ENCODE assay signal across 13 cellular contexts in the genomic region with DNA sequence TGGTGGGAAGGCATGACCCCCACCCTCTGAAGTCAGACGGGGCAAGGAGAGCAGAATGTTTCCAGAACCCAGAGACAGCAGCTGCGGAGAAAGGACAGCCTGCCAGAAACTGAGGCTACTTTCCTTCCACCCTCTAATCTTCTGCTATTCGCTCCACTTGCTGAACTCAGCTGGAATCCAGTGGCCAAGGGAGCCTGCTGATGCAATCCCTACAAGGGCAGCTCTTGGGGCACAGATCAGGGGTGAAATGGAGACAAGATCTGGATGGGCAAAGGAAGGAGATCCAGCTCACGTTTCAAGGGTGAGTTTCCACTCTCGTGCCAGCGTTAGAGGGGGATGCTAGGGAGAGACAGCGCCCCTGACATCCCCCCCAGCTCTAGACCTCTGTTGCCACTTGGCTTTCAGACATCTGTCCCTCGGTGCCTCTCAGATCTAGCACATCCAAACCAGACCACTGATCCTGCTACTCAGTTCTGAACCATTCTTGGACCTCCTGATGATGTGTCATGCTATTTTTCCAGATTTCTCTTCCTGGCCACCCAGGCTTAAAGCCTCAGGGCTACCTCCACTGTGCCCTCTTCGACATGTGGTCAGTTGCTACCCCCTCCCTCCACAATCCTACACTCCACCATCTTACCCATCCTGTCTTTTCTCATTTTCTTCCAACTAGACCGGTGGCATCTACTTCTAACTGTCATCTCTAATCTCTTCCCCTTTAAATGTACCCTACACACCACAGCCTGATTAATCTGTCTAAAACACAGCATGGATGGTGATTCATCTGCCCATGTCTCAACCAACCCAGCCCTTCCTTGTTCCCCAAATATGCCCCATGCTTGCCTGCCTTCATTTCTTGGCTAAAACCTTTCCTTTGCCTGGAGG.
DNase-seq lines count a peak whose midpoint lies in the region; ATAC-seq, FAIRE-seq and TF ChIP-seq lines count a peak whose summit lies in the region.
"Had no signal": no experiment of that assay in that cellular context is flagged by ENCODE, and none has a peak within 500 bp of the region (broad histone marks: within the 10 kb centered on the region; RNA-seq: fewer than 3 reads in every experiment).

No MANE protein-coding gene starts in this region.

- no peak for FAIRE-seq in bronchial epithelial cell (lab: Jason Lieb, UNC)

- peaks cover 27 to 32% of the 10 kb centered on the region in 2 donors for H3K27me3 Mint-ChIP-seq in natural killer cell treated with Interleukin-12 subunit alpha and Interleukin-12 subunit beta and Interleukin-15 and Interleukin-18, amount 100 ng/mL, for 72 hours

- H3K4me3 Mint-ChIP-seq in natural killer cell treated with Interleukin-12 subunit alpha and Interleukin-12 subunit beta and Interleukin-15 and Interleukin-18, amount 100 ng/mL, for 72 hours, result no peak overlapping the region

- H3K36me3 ChIP-seq in bronchial epithelial cell (ENCODE audit: control insufficient read depth, insufficient read depth, low read length), result no peaks in the 10 kb centered on the region

- H3K4me1 Mint-ChIP-seq in natural killer cell treated with Interleukin-12 subunit alpha and Interleukin-12 subunit beta and Interleukin-15 and Interleukin-18, amount 100 ng/mL, for 72 hours (ENCODE audit: low read depth in 2 of 2), result peaks cover 7 to 9% of the 10 kb centered on the region in 2 donors

- no peak for ATAC-seq in natural killer cell treated with Interleukin-12 subunit alpha and Interleukin-12 subunit beta and Interleukin-15 and Interleukin-18, amount 100 ng/mL, for 72 hours
- ATAC-seq in HG02970 (IDR thresholded peaks at IDR 0.05; ENCODE audit: low FRiP score, unreplicated experiment), result no peak
- ATAC-seq in GM21526 (IDR thresholded peaks at IDR 0.05; ENCODE audit: low FRiP score, unreplicated experiment), result no peak
- ATAC-seq in HG02759 (IDR thresholded peaks at IDR 0.05; ENCODE audit: unreplicated experiment), result no peak

- H3K4me3 ChIP-seq in NB4 (ENCODE audit: low read depth, low read length) (no peak overlapping the region), bronchial epithelial cell (ENCODE audit: low read depth, low read length) (no peak overlapping the region)
- H3K4me3 ChIP-seq: coronary artery, testis had no signal

- in situ Hi-C loops in Caki2 (cut with HindIII; ENCODE audit: low pct_unique_long_range_greater_than_20kb, low sequenced_read_pairs), result no loop called here

- TF ChIP-seq CTCF in NB4 (IDR thresholded peaks at IDR 0.05; ENCODE audit: low read depth, low read length), result no peak
- TF ChIP-seq CTCF in bronchial epithelial cell (IDR thresholded peaks at IDR 0.05; ENCODE audit: insufficient read depth, low read length, severe bottlenecking), result no peak

- peaks cover 1% of the 10 kb centered on the region for H3K9me3 Mint-ChIP-seq in natural killer cell treated with Interleukin-12 subunit alpha and Interleukin-12 subunit beta and Interleukin-15 and Interleukin-18, amount 100 ng/mL, for 72 hours

- peak; percentile 78 for DNase-seq in Caki2 (ENCODE audit: low read depth)
- peak; percentile 66 for DNase-seq in NB4 (ENCODE audit: low read depth)
- peak; percentile 84 for DNase-seq in bronchial epithelial cell (ENCODE audit: low read depth)
- peak; percentile 87 for DNase-seq in myocyte (ENCODE audit: low read depth)
- no peak for DNase-seq in natural killer cell treated with Interleukin-12 subunit alpha and Interleukin-12 subunit beta and Interleukin-15 and Interleukin-18, amount 100 ng/mL, for 72 hours (ENCODE audit: low spot score)
- DNase-seq: activated CD8-positive, alpha-beta memory T cell treated with anti-CD3 and anti-CD28 coated beads, Interleukin-2, amount 50 U/mL, for 4 hours; COR-L47; stimulated activated CD4-positive, alpha-beta T cell treated with anti-CD3 and anti-CD28 coated beads, Interleukin-12 subunit alpha, Interleukin-12 subunit beta, amount 100 ng/mL, for 4 hours; testis had no signal

- no peak for TF ChIP-seq POLR2A in NB4 (IDR thresholded peaks at IDR 0.05; ENCODE audit: extremely low read depth, insufficient read length)

- no peak overlapping the region for H3K27ac Mint-ChIP-seq in natural killer cell treated with Interleukin-12 subunit alpha and Interleukin-12 subunit beta and Interleukin-15 and Interleukin-18, amount 100 ng/mL, for 72 hours

- no peaks in the 10 kb centered on the region for H3K36me3 Mint-ChIP-seq in natural killer cell treated with Interleukin-12 subunit alpha and Interleukin-12 subunit beta and Interleukin-15 and Interleukin-18, amount 100 ng/mL, for 72 hours

- no peaks in the 10 kb centered on the region for H3K27me3 ChIP-seq in bronchial epithelial cell (ENCODE audit: control insufficient read depth, insufficient read depth, low read length)
- H3K27me3 ChIP-seq: testis had no signal
